Comparison of ENCODE assay signal across 1 cellular context in the genomic region with DNA sequence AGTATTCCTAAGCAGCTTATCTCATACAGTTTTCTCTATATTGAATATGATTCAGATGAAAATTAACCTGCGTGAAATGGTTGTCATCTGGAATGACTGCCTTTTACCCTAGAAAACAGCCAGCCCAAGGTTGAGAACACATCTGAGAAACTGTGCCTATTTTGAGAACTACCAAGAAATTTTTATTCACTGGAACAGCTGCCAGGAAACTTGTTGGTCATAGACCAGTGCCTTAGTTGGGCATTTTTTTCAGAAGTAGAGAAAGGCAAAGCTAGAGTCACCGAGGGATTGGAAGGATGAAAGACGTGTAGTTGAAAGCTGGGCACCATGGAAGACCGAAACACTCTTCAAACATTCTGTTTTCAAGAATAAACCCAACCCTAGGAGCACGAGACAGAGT.
TF ChIP-seq lines count a peak whose summit lies in the region.

No MANE protein-coding gene starts in this region.

TF ChIP-seq in endothelial cell of umbilical vein, 7 proteins besides CTCF, POLR2A, EP300 and RAD21 (continued from another document):
- TF ChIP-seq EZH2 (IDR thresholded peaks at IDR 0.05; ENCODE audit: borderline replicate concordance, low read depth, low read length, severe bottlenecking), result no peak
